Comparison of ENCODE assay signal across 21 cellular contexts in genomic region chr1:56478734-56479133, GRCh38.
"Had no signal": no experiment of that assay in that cellular context is flagged by ENCODE, and none has a peak within 500 bp of the region (broad histone marks: within the 10 kb centered on the region; RNA-seq: fewer than 3 reads in every experiment).

No MANE protein-coding gene starts in this region.

- H3K4me3 ChIP-seq: cardiac muscle cell, ovary, right atrium auricular region had no signal

- H3K27ac ChIP-seq: cardiac muscle cell, psoas muscle, right atrium auricular region, thoracic aorta had no signal

- ATAC-seq: activated T-cell treated with anti-CD3 and anti-CD28 coated beads, Interleukin-2, amount 50 U/mL, for 72 hours; left lung; psoas muscle; stimulated activated naive B cell treated with anti-CD40 and anti-IgM and Interleukin-4, amounts not matched to agents 10 μg/mL and 1 μg/mL and 100 μg/mL, for 72 hours; upper lobe of right lung had no signal

- H3K27ac Mint-ChIP-seq: activated CD4-positive, alpha-beta memory T cell treated with anti-CD3 and anti-CD28 coated beads, Interleukin-2, amount 10 ng/mL, durations not matched to agents 7 days and 5 days; activated CD4-positive, alpha-beta T cell treated with anti-CD3 and anti-CD28 coated beads, Interleukin-2, amount 10 ng/mL, durations not matched to agents 24 days and 14 days; activated naive CD4-positive, alpha-beta T cell treated with anti-CD3 and anti-CD28 coated beads, Interleukin-2, amount 10 ng/mL, durations not matched to agents 7 days and 5 days; activated T-cell treated with anti-CD3 and anti-CD28 coated beads, Interleukin-2, amount 50 U/mL, for 72 hours; dendritic cell treated with granulocyte-macrophage colony-stimulating factor and Interleukin-4, amounts not matched to agents 40 ng/mL and 50 ng/mL, for 4 days; stimulated activated naive B cell treated with anti-CD40 and anti-IgM and Interleukin-4, amounts not matched to agents 10 μg/mL and 1 μg/mL and 100 μg/mL, for 72 hours; T-helper 1 cell treated with Interleukin-12 subunit alpha and Interleukin-12 subunit beta and Interleukin-4 antibody, amounts not matched to agents 30 μg/mL and 1 μg/mL, for 36 hours had no signal

- H3K27me3 ChIP-seq: ovary, right atrium auricular region, upper lobe of right lung had no signal

- H3K4me1 ChIP-seq: psoas muscle had no signal

- H3K4me1 Mint-ChIP-seq: activated CD4-positive, alpha-beta memory T cell treated with anti-CD3 and anti-CD28 coated beads, Interleukin-2, amount 10 ng/mL, durations not matched to agents 7 days and 5 days; activated CD4-positive, alpha-beta T cell treated with anti-CD3 and anti-CD28 coated beads, Interleukin-2, amount 10 ng/mL, durations not matched to agents 24 days and 14 days; activated naive CD4-positive, alpha-beta T cell treated with anti-CD3 and anti-CD28 coated beads, Interleukin-2, amount 10 ng/mL, durations not matched to agents 7 days and 5 days had no signal

- H3K36me3 ChIP-seq: cardiac muscle cell, left lung, ovary, right atrium auricular region, thoracic aorta, upper lobe of right lung had no signal

- H3K4me3 Mint-ChIP-seq: activated CD4-positive, alpha-beta memory T cell treated with anti-CD3 and anti-CD28 coated beads, Interleukin-2, amount 10 ng/mL, durations not matched to agents 7 days and 5 days; activated CD4-positive, alpha-beta T cell treated with anti-CD3 and anti-CD28 coated beads, Interleukin-2, amount 10 ng/mL, durations not matched to agents 24 days and 14 days; activated naive CD4-positive, alpha-beta T cell treated with anti-CD3 and anti-CD28 coated beads, Interleukin-2, amount 10 ng/mL, durations not matched to agents 7 days and 5 days; activated T-cell treated with anti-CD3 and anti-CD28 coated beads, Interleukin-2, amount 50 U/mL, for 72 hours; dendritic cell treated with granulocyte-macrophage colony-stimulating factor and Interleukin-4, amounts not matched to agents 40 ng/mL and 50 ng/mL, for 4 days; T-helper 1 cell treated with Interleukin-12 subunit alpha and Interleukin-12 subunit beta and Interleukin-4 antibody, amounts not matched to agents 30 μg/mL and 1 μg/mL, for 36 hours had no signal

- H3K9me3 Mint-ChIP-seq: activated CD4-positive, alpha-beta memory T cell treated with anti-CD3 and anti-CD28 coated beads, Interleukin-2, amount 10 ng/mL, durations not matched to agents 7 days and 5 days; activated CD4-positive, alpha-beta T cell treated with anti-CD3 and anti-CD28 coated beads, Interleukin-2, amount 10 ng/mL, durations not matched to agents 24 days and 14 days; activated naive CD4-positive, alpha-beta T cell treated with anti-CD3 and anti-CD28 coated beads, Interleukin-2, amount 10 ng/mL, durations not matched to agents 7 days and 5 days; dendritic cell treated with granulocyte-macrophage colony-stimulating factor and Interleukin-4, amounts not matched to agents 40 ng/mL and 50 ng/mL, for 4 days; stimulated activated naive B cell treated with anti-CD40 and anti-IgM and Interleukin-4, amounts not matched to agents 10 μg/mL and 1 μg/mL and 100 μg/mL, for 72 hours; T-helper 1 cell treated with Interleukin-12 subunit alpha and Interleukin-12 subunit beta and Interleukin-4 antibody, amounts not matched to agents 30 μg/mL and 1 μg/mL, for 36 hours had no signal

- DNase-seq: activated CD4-positive, alpha-beta memory T cell treated with anti-CD3 and anti-CD28 coated beads, Interleukin-2, amount 10 ng/mL, durations not matched to agents 7 days and 5 days; activated CD4-positive, alpha-beta T cell treated with anti-CD3 and anti-CD28 coated beads, Interleukin-2, amount 10 ng/mL, durations not matched to agents 24 days and 14 days; activated effector memory CD4-positive, alpha-beta T cell treated with Interleukin-2 at 50 U/mL for 16 hours; activated naive CD4-positive, alpha-beta T cell treated with anti-CD3 and anti-CD28 coated beads, Interleukin-2, amount 10 ng/mL, durations not matched to agents 7 days and 5 days; activated T-cell treated with anti-CD3 and anti-CD28 coated beads, Interleukin-2, amount 50 U/mL, for 72 hours; amygdala; effector CD4-positive, alpha-beta T cell; erythroblast; foreskin fibroblast; left lung; midbrain; ovary; psoas muscle; stimulated activated CD4-positive, alpha-beta T cell treated with anti-CD3 and anti-CD28 coated beads, Interleukin-1b, Interleukin-23, amount 100 ng/mL, for 48 hours; stimulated activated naive B cell treated with anti-CD40 and anti-IgM and Interleukin-4, amounts not matched to agents 10 μg/mL and 1 μg/mL and 100 μg/mL, for 72 hours; upper lobe of right lung had no signal

- H3K9me3 ChIP-seq: left lung, ovary, psoas muscle, right atrium auricular region, thoracic aorta, upper lobe of right lung had no signal
